Comparison of ENCODE assay signal across 24 cellular contexts in genomic region chr14:92437309-92437708, GRCh38.
DNase-seq lines count a peak whose midpoint lies in the region; ATAC-seq, FAIRE-seq and TF ChIP-seq lines count a peak whose summit lies in the region.
"Had no signal": no experiment of that assay in that cellular context is flagged by ENCODE, and none has a peak within 500 bp of the region (broad histone marks: within the 10 kb centered on the region; RNA-seq: fewer than 3 reads in every experiment).

No MANE protein-coding gene starts in this region.

- no peaks in the 10 kb centered on the region for H3K9me3 ChIP-seq in MM.1S (replicated peaks; ENCODE audit: insufficient read depth, low read length)
- H3K9me3 ChIP-seq in GM12878 (replicated peaks; ENCODE audit: control insufficient read depth, insufficient read depth, low read length): no peaks in the 10 kb centered on the region
- no peaks in the 10 kb centered on the region for H3K9me3 ChIP-seq in mesenchymal stem cell (ENCODE audit: control insufficient read depth, low read length)
- H3K9me3 ChIP-seq: BE2C had no signal

- DNase-seq in MM.1S (peak; percentile 64), GM12878 (ENCODE audit: low read depth, low spot score) (no peak), mesenchymal stem cell (no peak), cerebellum (ENCODE audit: low spot score) (no peak), germinal center (ENCODE audit: low spot score) (no peak), type B pancreatic cell (ENCODE audit: extremely low spot score, unreplicated experiment) (no peak)
- DNase-seq: ACHN; BE2C; C1 segment of cervical spinal cord; CD4-positive, CD25-positive, alpha-beta regulatory T cell; CD8-positive, alpha-beta memory T cell; COR-L47; DMS 273 treated with DMSO at 0.1 percent for 48 hours; DMS53; DND-41; EL; GOT3; H7; HFFc6; IMR-90 had no signal

- no peak overlapping the region for H4K8ac ChIP-seq in mesenchymal stem cell (ENCODE audit: low read length)

- H3K79me2 ChIP-seq in MM.1S (ENCODE audit: low read length) (no peaks in the 10 kb centered on the region), GM12878 (ENCODE audit: control insufficient read depth, insufficient read depth, low read length) (no peaks in the 10 kb centered on the region)

- intact Hi-C loops in GM12878 (cut with micrococcal nuclease; ENCODE audit: unreplicated experiment): no loop called here

- peak overlapping the region; percentile 47 for H3K4me2 ChIP-seq in MM.1S (ENCODE audit: low read depth, low read length)
- no peak overlapping the region for H3K4me2 ChIP-seq in GM12878 (ENCODE audit: control insufficient read depth, insufficient read depth)
- no peak overlapping the region for H3K4me2 ChIP-seq in mesenchymal stem cell (ENCODE audit: low read length, poor library complexity, severe bottlenecking)

- no peak overlapping the region for H2BK120ac ChIP-seq in mesenchymal stem cell (ENCODE audit: low read depth, low read length)

- H3K4me3 ChIP-seq in MM.1S (ENCODE audit: low read length): no peak overlapping the region; the same call in 1 of the 2 replicates
- H3K4me3 ChIP-seq in GM12878: no peak overlapping the region
- H3K4me3 ChIP-seq in mesenchymal stem cell (ENCODE audit: insufficient read depth in 1 of 2, low read depth in 1 of 2, low read length in 2 of 2): no peak overlapping the region

- no peaks in the 10 kb centered on the region for H3K36me3 ChIP-seq in MM.1S (replicated peaks; ENCODE audit: insufficient read depth, low read length)
- H3K36me3 ChIP-seq in GM12878 (ENCODE audit: control insufficient read depth in 2 of 2, insufficient read depth in 2 of 2, low read length in 1 of 2): no peaks in the 10 kb centered on the region
- H3K36me3 ChIP-seq in mesenchymal stem cell (ENCODE audit: control insufficient read depth in 1 of 2, insufficient read depth in 2 of 2, low read depth in 1 of 2, low read length in 2 of 2): no peaks in the 10 kb centered on the region
- H3K36me3 ChIP-seq: BE2C had no signal

- no peaks in the 10 kb centered on the region for H3F3A ChIP-seq in MM.1S (ENCODE audit: insufficient read depth, low read length)

- TF ChIP-seq EP300 in GM12878 (IDR thresholded peaks at IDR 0.05; ENCODE audit: borderline replicate concordance in 1 of 2, control insufficient read depth in 1 of 2, low read depth in 2 of 2, low read length in 2 of 2): no peak

- no peak for TF ChIP-seq RAD21 in GM12878 (IDR thresholded peaks at IDR 0.05; ENCODE audit: insufficient read depth, low read depth, low read length)

- FAIRE-seq in GM12878 (lab: Jason Lieb, UNC): no peak
- FAIRE-seq: A204.1 had no signal

- in situ Hi-C loops in GM12878 (cut with MboI): no loop called here

- no peak overlapping the region for H2BK5ac ChIP-seq in mesenchymal stem cell (ENCODE audit: low read depth, low read length, poor library complexity, severe bottlenecking)

- SMC1A ChIA-PET in GM12878 (lab: Charles Lee; ENCODE audit: uncharacterized antibody, unreplicated experiment): interaction anchor here (1.1 to 1.3 kb wide), 3 partner anchors 23 to 312 kb away, joined by 3 read pairs; no protein-coding TSS in a partner anchor

- no peaks in the 10 kb centered on the region for H3K79me1 ChIP-seq in mesenchymal stem cell (replicated peaks; ENCODE audit: low read length, poor library complexity, severe bottlenecking)

- H3K9me2 ChIP-seq in MM.1S (replicated peaks; ENCODE audit: insufficient read depth, low read length): no peaks in the 10 kb centered on the region

- CTCF ChIA-PET in GM12878 (lab: Yijun Ruan, JAX): no interaction called here

- no peak overlapping the region for H2BK15ac ChIP-seq in mesenchymal stem cell (ENCODE audit: low read depth, poor library complexity, severe bottlenecking)

- peaks cover 27% of the 10 kb centered on the region for H3K4me1 ChIP-seq in MM.1S (ENCODE audit: low read length)
- H3K4me1 ChIP-seq in GM12878 (ENCODE audit: control insufficient read depth, insufficient read depth, low read length): peaks cover 15% of the 10 kb centered on the region
- H3K4me1 ChIP-seq in mesenchymal stem cell (ENCODE audit: control insufficient read depth, insufficient read depth, low read depth, low read length): no peaks in the 10 kb centered on the region
- H3K4me1 ChIP-seq: BE2C had no signal

- no peaks in the 10 kb centered on the region for H3K27me3 ChIP-seq in MM.1S (replicated peaks; ENCODE audit: insufficient read depth, low read length)
- no peaks in the 10 kb centered on the region for H3K27me3 ChIP-seq in GM12878 (replicated peaks in 1 of 2; ENCODE audit: control insufficient read depth in 2 of 2, insufficient read depth in 2 of 2, low read length in 1 of 2)
- peaks cover 0 to 11% of the 10 kb centered on the region in 2 experiments for H3K27me3 ChIP-seq in mesenchymal stem cell (ENCODE audit: control insufficient read depth in 1 of 2, insufficient read depth in 1 of 2, low read length in 2 of 2)

- BruUV-seq in GM12878 (replicated peaks; lab: Mats Ljungman, UMichigan): no TSS peak

- no peak for TF ChIP-seq POLR2A in GM12878 (IDR thresholded peaks at IDR 0.05; ENCODE audit: low read depth, low read length)

- H3K14ac ChIP-seq in mesenchymal stem cell (ENCODE audit: low read length in 2 of 2): no peak overlapping the region

- H4K20me1 ChIP-seq in MM.1S (ENCODE audit: insufficient read depth, low read length): no peaks in the 10 kb centered on the region
- no peaks in the 10 kb centered on the region for H4K20me1 ChIP-seq in GM12878 (ENCODE audit: control insufficient read depth, insufficient read depth)

- 49% methylated on average over 5 of the region's 5 CpGs for WGBS in GM12878 (ENCODE audit: insufficient coverage, insufficient replicate concordance, low lambda C conversion rate, missing lambda C conversion rate)
- WGBS in mesenchymal stem cell: 86% methylated on average over 5 of the region's 5 CpGs

- H3K27me3 Mint-ChIP-seq in type B pancreatic cell: peaks cover 6% of the 10 kb centered on the region

- ATAC-seq in GM12878: peak; percentile 27; the same call in 1 of the 3 replicates
- ATAC-seq in GM21447 (IDR thresholded peaks at IDR 0.05; ENCODE audit: unreplicated experiment): no peak
- ATAC-seq: HCT116 had no signal

- no peak for TF ChIP-seq CTCF in MM.1S (IDR thresholded peaks at IDR 0.05; ENCODE audit: low read length)
- no peak for TF ChIP-seq CTCF in GM12878 (IDR thresholded peaks at IDR 0.05 in 2 of 3, conservative IDR thresholded peaks at IDR 0.05 in 1 of 3; ENCODE audit: control insufficient read depth in 2 of 3, extremely low read depth in 1 of 3, insufficient read depth in 1 of 3, low read depth in 3 of 3, low read length in 3 of 3)
- no peak for TF ChIP-seq CTCF in type B pancreatic cell (conservative IDR thresholded peaks at IDR 0.05)

- no peaks in the 10 kb centered on the region for H3K36me3 Mint-ChIP-seq in type B pancreatic cell
- H3K36me3 Mint-ChIP-seq: CD4-positive, CD25-positive, alpha-beta regulatory T cell had no signal

- H3K23ac ChIP-seq in mesenchymal stem cell (ENCODE audit: low read length in 2 of 2): no peak overlapping the region

- no peak overlapping the region for H2BK12ac ChIP-seq in mesenchymal stem cell (ENCODE audit: low read length in 2 of 2)

- H3K4me1 Mint-ChIP-seq in type B pancreatic cell (ENCODE audit: unreplicated experiment): no peaks in the 10 kb centered on the region
- H3K4me1 Mint-ChIP-seq: CD4-positive, CD25-positive, alpha-beta regulatory T cell had no signal

- H3K9ac ChIP-seq in MM.1S (ENCODE audit: low read length) (peak overlapping the region; percentile 43; the same call in 1 of the 2 replicates), GM12878 (ENCODE audit: control insufficient read depth, insufficient read depth, low read length) (no peak overlapping the region), mesenchymal stem cell (ENCODE audit: low read length) (peak overlapping the region; percentile 40)

- no peak overlapping the region for H3K4me3 Mint-ChIP-seq in type B pancreatic cell
- H3K4me3 Mint-ChIP-seq: CD4-positive, CD25-positive, alpha-beta regulatory T cell; CD8-positive, alpha-beta memory T cell; HFFc6 had no signal

- H4K91ac ChIP-seq in mesenchymal stem cell (ENCODE audit: low read length): no peak overlapping the region

- H2AK5ac ChIP-seq in mesenchymal stem cell (ENCODE audit: low read length, severe bottlenecking): no peak overlapping the region

- H3K27ac ChIP-seq in MM.1S (ENCODE audit: low read length) (peak overlapping the region; percentile 78), GM12878 (ENCODE audit: control insufficient read depth, insufficient read depth) (no peak overlapping the region), mesenchymal stem cell (ENCODE audit: low read length, poor library complexity, severe bottlenecking) (no peak overlapping the region)
- H3K27ac ChIP-seq: HL-60 had no signal

- H3K9me3 Mint-ChIP-seq in type B pancreatic cell: peaks cover 13% of the 10 kb centered on the region
- H3K9me3 Mint-ChIP-seq: CD8-positive, alpha-beta memory T cell had no signal

- no peak overlapping the region for H3K18ac ChIP-seq in mesenchymal stem cell (ENCODE audit: low read depth in 1 of 2, low read length in 2 of 2)

- no peak overlapping the region for H3K27ac Mint-ChIP-seq in type B pancreatic cell
- H3K27ac Mint-ChIP-seq: CD4-positive, CD25-positive, alpha-beta regulatory T cell; CD8-positive, alpha-beta memory T cell; HFFc6 had no signal

- RAD21 ChIA-PET in GM12878 (lab: Charles Lee; ENCODE audit: unreplicated experiment): interaction anchor here (0.9 to 1.2 kb wide), 2 partner anchors 23 to 179 kb away, joined by 3 to 4 read pairs; no protein-coding TSS in a partner anchor

- POLR2A ChIA-PET in GM12878 (lab: Charles Lee): no interaction called here

- H2AFZ ChIP-seq in MM.1S (ENCODE audit: low read length) (peak overlapping the region; percentile 52; the same call in 1 of the 2 replicates), GM12878 (ENCODE audit: control insufficient read depth, low read depth, low read length) (no peak overlapping the region), mesenchymal stem cell (ENCODE audit: low read depth, low read length) (no peak overlapping the region)

- no peak overlapping the region for H3K4ac ChIP-seq in mesenchymal stem cell (ENCODE audit: low read depth in 1 of 2, low read length in 2 of 2)

TF ChIP-seq in GM12878, 131 proteins besides CTCF, POLR2A, EP300 and RAD21:
- TF ChIP-seq MYB (IDR thresholded peaks at IDR 0.05; ENCODE audit: borderline replicate concordance, low read depth, low read length) (no peak), CHD4 (IDR thresholded peaks at IDR 0.05) (no peak), KLF5 (IDR thresholded peaks at IDR 0.05; ENCODE audit: partially characterized antibody) (no peak), SP1 (IDR thresholded peaks at IDR 0.05; ENCODE audit: low read depth, low read length) (no peak), FOS (IDR thresholded peaks at IDR 0.05; ENCODE audit: borderline replicate concordance, extremely low read depth, insufficient read length) (no peak)
